2 cellular contexts compared by ENCODE assay signal in the genomic region with DNA sequence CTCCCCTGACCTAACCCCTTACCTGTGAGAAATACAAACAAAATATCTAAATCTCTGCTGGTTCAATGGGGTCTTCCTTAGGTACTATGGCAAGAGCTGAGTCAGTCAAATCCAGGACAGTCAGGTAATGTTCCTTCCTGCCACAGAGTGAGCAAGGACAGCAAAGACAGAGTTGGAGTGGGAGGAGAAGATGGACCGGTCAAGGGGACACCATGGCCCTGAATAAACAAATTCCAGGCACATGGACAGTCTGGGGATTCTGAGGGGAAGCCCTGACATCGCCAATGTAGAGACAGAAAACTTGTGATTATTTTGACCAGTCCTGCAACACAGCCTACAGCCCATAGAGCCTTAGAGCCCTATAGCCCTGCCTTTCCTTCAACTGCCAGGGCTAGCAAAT.
TF ChIP-seq lines count a peak whose summit lies in the region.

No MANE protein-coding gene starts in this region.

TF ChIP-seq in HepG2, 621 proteins besides CTCF, POLR2A, EP300 and RAD21 (continued from another document):
- TF ChIP-seq ZNF678 (CRISPR knock-in tag; IDR thresholded peaks at IDR 0.05), result no peak
- 0 out of 2 replicates have a peak, but pooled peaks have one; percentile 52 for TF ChIP-seq ZMYM4 (CRISPR knock-in tag; IDR thresholded peaks at IDR 0.05)
- no peak for TF ChIP-seq STAT5B (CRISPR knock-in tag; IDR thresholded peaks at IDR 0.05)

TF ChIP-seq in WTC11, 78 proteins besides CTCF, POLR2A, EP300 and RAD21 (continued from another document):
- no peak for TF ChIP-seq CDX4 (CRISPR knock-in tag; IDR thresholded peaks at IDR 0.05; ENCODE audit: borderline replicate concordance)
- TF ChIP-seq IRF2 (CRISPR knock-in tag; IDR thresholded peaks at IDR 0.05; ENCODE audit: borderline replicate concordance, low read depth), result no peak
- no peak for TF ChIP-seq STAT6 (CRISPR knock-in tag; conservative IDR thresholded peaks at IDR 0.05; ENCODE audit: low read depth)
